In the genomic region with DNA sequence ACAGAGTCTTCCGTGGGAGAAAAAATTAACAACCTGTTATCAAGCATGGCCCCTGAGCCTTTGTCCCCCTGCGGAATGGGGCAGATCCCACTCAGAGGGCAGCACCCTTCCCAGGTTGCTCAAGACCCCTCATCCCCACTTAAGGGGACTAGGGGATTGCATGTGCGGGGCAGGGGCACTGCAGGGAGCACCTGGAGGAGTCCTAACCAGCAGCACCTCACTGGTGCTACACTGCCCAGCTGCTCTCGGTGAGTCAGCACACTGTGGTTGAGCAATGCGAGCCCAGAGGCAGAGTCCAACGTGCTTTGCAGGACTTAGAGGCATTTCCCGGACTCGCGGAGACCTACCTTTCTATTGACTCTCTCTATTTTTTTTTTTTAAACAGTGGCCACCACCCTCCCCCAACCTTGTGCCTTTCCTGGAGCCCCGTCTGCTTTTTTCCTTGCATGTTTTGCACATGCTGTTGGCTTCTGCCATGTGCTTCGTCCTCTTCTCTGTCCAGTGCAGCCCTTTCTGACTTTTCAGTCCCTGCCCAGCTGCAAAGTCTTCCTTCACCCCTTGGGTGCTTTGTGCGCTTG, we compare ENCODE assay signal across 1 cellular context.
TF ChIP-seq lines count a peak whose summit lies in the region.

No MANE protein-coding gene starts in this region.

TF ChIP-seq in GM23338, 12 proteins besides CTCF, POLR2A, EP300 and RAD21 (continued from another document):
- TF ChIP-seq, protein P1, sequence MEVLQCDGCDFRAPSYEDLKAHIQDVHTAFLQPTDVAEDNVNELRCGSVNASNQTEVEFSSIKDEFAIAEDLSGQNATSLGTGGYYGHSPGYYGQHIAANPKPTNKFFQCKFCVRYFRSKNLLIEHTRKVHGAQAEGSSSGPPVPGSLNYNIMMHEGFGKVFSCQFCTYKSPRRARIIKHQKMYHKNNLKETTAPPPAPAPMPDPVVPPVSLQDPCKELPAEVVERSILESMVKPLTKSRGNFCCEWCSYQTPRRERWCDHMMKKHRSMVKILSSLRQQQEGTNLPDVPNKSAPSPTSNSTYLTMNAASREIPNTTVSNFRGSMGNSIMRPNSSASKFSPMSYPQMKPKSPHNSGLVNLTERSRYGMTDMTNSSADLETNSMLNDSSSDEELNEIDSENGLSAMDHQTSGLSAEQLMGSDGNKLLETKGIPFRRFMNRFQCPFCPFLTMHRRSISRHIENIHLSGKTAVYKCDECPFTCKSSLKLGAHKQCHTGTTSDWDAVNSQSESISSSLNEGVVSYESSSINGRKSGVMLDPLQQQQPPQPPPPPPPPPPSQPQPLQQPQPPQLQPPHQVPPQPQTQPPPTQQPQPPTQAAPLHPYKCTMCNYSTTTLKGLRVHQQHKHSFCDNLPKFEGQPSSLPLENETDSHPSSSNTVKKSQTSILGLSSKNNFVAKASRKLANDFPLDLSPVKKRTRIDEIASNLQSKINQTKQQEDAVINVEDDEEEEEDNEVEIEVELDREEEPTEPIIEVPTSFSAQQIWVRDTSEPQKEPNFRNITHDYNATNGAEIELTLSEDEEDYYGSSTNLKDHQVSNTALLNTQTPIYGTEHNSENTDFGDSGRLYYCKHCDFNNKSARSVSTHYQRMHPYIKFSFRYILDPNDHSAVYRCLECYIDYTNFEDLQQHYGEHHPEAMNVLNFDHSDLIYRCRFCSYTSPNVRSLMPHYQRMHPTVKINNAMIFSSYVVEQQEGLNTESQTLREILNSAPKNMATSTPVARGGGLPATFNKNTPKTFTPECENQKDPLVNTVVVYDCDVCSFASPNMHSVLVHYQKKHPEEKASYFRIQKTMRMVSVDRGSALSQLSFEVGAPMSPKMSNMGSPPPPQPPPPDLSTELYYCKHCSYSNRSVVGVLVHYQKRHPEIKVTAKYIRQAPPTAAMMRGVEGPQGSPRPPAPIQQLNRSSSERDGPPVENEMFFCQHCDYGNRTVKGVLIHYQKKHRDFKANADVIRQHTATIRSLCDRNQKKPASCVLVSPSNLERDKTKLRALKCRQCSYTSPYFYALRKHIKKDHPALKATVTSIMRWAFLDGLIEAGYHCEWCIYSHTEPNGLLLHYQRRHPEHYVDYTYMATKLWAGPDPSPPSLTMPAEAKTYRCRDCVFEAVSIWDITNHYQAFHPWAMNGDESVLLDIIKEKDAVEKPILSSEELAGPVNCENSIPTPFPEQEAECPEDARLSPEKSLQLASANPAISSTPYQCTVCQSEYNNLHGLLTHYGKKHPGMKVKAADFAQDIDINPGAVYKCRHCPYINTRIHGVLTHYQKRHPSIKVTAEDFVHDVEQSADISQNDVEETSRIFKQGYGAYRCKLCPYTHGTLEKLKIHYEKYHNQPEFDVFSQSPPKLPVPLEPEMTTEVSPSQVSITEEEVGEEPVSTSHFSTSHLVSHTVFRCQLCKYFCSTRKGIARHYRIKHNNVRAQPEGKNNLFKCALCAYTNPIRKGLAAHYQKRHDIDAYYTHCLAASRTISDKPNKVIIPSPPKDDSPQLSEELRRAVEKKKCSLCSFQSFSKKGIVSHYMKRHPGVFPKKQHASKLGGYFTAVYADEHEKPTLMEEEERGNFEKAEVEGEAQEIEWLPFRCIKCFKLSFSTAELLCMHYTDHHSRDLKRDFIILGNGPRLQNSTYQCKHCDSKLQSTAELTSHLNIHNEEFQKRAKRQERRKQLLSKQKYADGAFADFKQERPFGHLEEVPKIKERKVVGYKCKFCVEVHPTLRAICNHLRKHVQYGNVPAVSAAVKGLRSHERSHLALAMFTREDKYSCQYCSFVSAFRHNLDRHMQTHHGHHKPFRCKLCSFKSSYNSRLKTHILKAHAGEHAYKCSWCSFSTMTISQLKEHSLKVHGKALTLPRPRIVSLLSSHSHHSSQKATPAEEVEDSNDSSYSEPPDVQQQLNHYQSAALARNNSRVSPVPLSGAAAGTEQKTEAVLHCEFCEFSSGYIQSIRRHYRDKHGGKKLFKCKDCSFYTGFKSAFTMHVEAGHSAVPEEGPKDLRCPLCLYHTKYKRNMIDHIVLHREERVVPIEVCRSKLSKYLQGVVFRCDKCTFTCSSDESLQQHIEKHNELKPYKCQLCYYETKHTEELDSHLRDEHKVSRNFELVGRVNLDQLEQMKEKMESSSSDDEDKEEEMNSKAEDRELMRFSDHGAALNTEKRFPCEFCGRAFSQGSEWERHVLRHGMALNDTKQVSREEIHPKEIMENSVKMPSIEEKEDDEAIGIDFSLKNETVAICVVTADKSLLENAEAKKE (CRISPR knock-in tag; IDR thresholded peaks at IDR 0.05): no peak
- TF ChIP-seq STAT1 (IDR thresholded peaks at IDR 0.05; ENCODE audit: unreplicated experiment) (no peak), EZH2phosphoT487 (IDR thresholded peaks at IDR 0.05; ENCODE audit: unreplicated experiment) (no peak)
